In genomic region chr6:35139924-35140524, GRCh38 we compare ENCODE assay signal across 8 cellular contexts. TPM values are rescaled to one million over a fixed set of nuclear protein-coding genes. Genes with fewer than 3 reads are reported as not detected.
DNase-seq lines count a peak whose midpoint lies in the region; ATAC-seq lines count a peak whose summit lies in the region.

No MANE protein-coding gene starts in this region.

- no peak overlapping the region for H3K4me3 ChIP-seq in NT2/D1 (ENCODE audit: insufficient read length, low read depth)
- H3K4me3 ChIP-seq in neuron (ENCODE audit: low read length): no peak overlapping the region

- no peaks in the 10 kb centered on the region for H3K36me3 ChIP-seq in NT2/D1 (ENCODE audit: insufficient read depth, insufficient read length, low read length)
- H3K36me3 ChIP-seq in neuron (ENCODE audit: insufficient read depth, low read length): no peaks in the 10 kb centered on the region

- DNase-seq in COLO829 (ENCODE audit: low spot score): peak; percentile 56
- DNase-seq in HT-29 (ENCODE audit: low spot score): peak; percentile 67
- peak; percentile 42 for DNase-seq in NT2/D1 (ENCODE audit: low read depth, low spot score)
- DNase-seq in activated T-cell treated with anti-CD3 and anti-CD28 coated beads for 24 hours (ENCODE audit: low read depth): peak; percentile 18
- DNase-seq in fibroblast of peridontal ligament (ENCODE audit: extremely low read depth): peak; percentile 86

- H3K27me3 ChIP-seq in NT2/D1 (ENCODE audit: insufficient read depth, insufficient read length) (no peaks in the 10 kb centered on the region), neuron (ENCODE audit: insufficient read depth, low read length) (no peaks in the 10 kb centered on the region)

- H3K9ac ChIP-seq in NT2/D1 (ENCODE audit: insufficient read length, low read depth): no peak overlapping the region

- no peaks in the 10 kb centered on the region for H3K4me1 ChIP-seq in NT2/D1 (ENCODE audit: insufficient read depth, insufficient read length)
- peaks cover 7% of the 10 kb centered on the region for H3K4me1 ChIP-seq in neuron (ENCODE audit: insufficient read depth, low read length)

- ATAC-seq in GM19328 (IDR thresholded peaks at IDR 0.05; ENCODE audit: unreplicated experiment) (no peak), HG02840 (IDR thresholded peaks at IDR 0.05; ENCODE audit: low FRiP score, unreplicated experiment) (no peak)

- H2AFZ ChIP-seq in neuron (ENCODE audit: low read depth, low read length): peak overlapping the region; percentile 59

- H3K9me3 ChIP-seq in NT2/D1 (ENCODE audit: insufficient read depth, low read length) (no peaks in the 10 kb centered on the region), neuron (ENCODE audit: low read length) (no peaks in the 10 kb centered on the region)

RNA-seq across cellular contexts. Expression of gene TCP11, which starts 1.1 kb away (rescaled TPM):
- total RNA-seq in HT-29 (2014; rRNA removed; shearing (Covaris generic)): not detected in 2 replicates

Comparison
In these comparisons a context has a peak if more than half of its experiments do, and no peak if none do; other contexts are left out.
1. DNase-seq: peak in every context shown above with its lines; median percentile 86 in fibroblast of peridontal ligament; 67 in HT-29; 56 in COLO829; 42 in NT2/D1; 18 in activated T-cell treated with anti-CD3 and anti-CD28 coated beads for 24 hours.